In genomic region chr19:17966497-17967257, GRCh38 we compare ENCODE assay signal across 11 cellular contexts. TPM values are rescaled to one million over a fixed set of nuclear protein-coding genes. Genes with fewer than 3 reads are reported as not detected.
DNase-seq lines count a peak whose midpoint lies in the region; ATAC-seq, FAIRE-seq and TF ChIP-seq lines count a peak whose summit lies in the region.
"Had no signal": no experiment of that assay in that cellular context is flagged by ENCODE, and none has a peak within 500 bp of the region (broad histone marks: within the 10 kb centered on the region; RNA-seq: fewer than 3 reads in every experiment).

Gene KCNN1 (plus strand): TSS chr19:17967107. CDS start chr19:17973889, 6,782 bp downstream.

- ATAC-seq in HG03432 (IDR thresholded peaks at IDR 0.05; ENCODE audit: unreplicated experiment) (no peak), GM18907 (IDR thresholded peaks at IDR 0.05; ENCODE audit: unreplicated experiment) (no peak)
- ATAC-seq: mucosa of descending colon had no signal

- H2BK120ac ChIP-seq in H1 (replicated peaks; ENCODE audit: low read depth, low read length) = no peak within 1 kb of the TSS

- H3K27ac ChIP-seq in H1 (ENCODE audit: low read depth, low read length) (no peak within 1 kb of the TSS), osteoblast (ENCODE audit: low read depth, low read length) (no peak within 1 kb of the TSS)
- H3K27ac ChIP-seq: epithelial cell of prostate had no signal

- DNase-seq in DMS79 treated with DMSO at 0.1 percent for 48 hours (lab: John Stamatoyannopoulos, UW) = peak; percentile 5
- DNase-seq in DMS79 (lab: John Stamatoyannopoulos, UW) = no peak
- peak; percentile 72 for DNase-seq in HTR-8/SVneo (ENCODE audit: insufficient read length, low spot score)
- peak in 1 of 2 experiments; percentile 83 for DNase-seq in H1 (ENCODE audit: low read depth in 1 of 2, low spot score in 2 of 2)
- DNase-seq in osteoblast (ENCODE audit: insufficient read length, low spot score, missing footprints) = peak; percentile 93
- no peak for DNase-seq in HPDE6-E6E7 (ENCODE audit: extremely low spot score)
- DNase-seq: mucosa of descending colon had no signal

- no peaks in the 10 kb centered on the region for H3K79me2 ChIP-seq in H1 (ENCODE audit: control insufficient read depth in 1 of 2, insufficient read depth in 2 of 2, low read length in 2 of 2)
- no peaks in the 10 kb centered on the region for H3K79me2 ChIP-seq in osteoblast (ENCODE audit: insufficient read depth, low read length)

- TF ChIP-seq RAD21 in H1 (IDR thresholded peaks at IDR 0.05 in 1 of 2, conservative IDR thresholded peaks at IDR 0.05 in 1 of 2; ENCODE audit: low read depth in 2 of 2, low read length in 2 of 2) = no peak

- H2AK5ac ChIP-seq in H1 (ENCODE audit: low read depth, low read length) = no peak within 1 kb of the TSS

- H3K79me1 ChIP-seq in H1 (ENCODE audit: low read depth, low read length) = no peaks in the 10 kb centered on the region

- H3K14ac ChIP-seq in H1 (ENCODE audit: insufficient read length) = no peak within 1 kb of the TSS

- H3K4ac ChIP-seq in H1 (replicated peaks; ENCODE audit: insufficient read length, low read depth, low read length) = no peak within 1 kb of the TSS

- peak within 1 kb of the TSS; percentile 75 for H4K8ac ChIP-seq in H1 (ENCODE audit: extremely low read depth, insufficient read depth, low read length)

- no peak for TF ChIP-seq CTCF in H1 (IDR thresholded peaks at IDR 0.05; ENCODE audit: control extremely low read depth in 1 of 3, insufficient read depth in 1 of 3, low read depth in 1 of 3, low read length in 3 of 3)
- no peak for TF ChIP-seq CTCF in osteoblast (IDR thresholded peaks at IDR 0.05; ENCODE audit: extremely low read depth, low read depth, low read length)

- no peak for TF ChIP-seq POLR2A in H1 (IDR thresholded peaks at IDR 0.05; ENCODE audit: control extremely low read depth in 1 of 2, low read depth in 2 of 2, low read length in 2 of 2)

- H4K5ac ChIP-seq in H1 (ENCODE audit: insufficient read length, low read depth, low read length) = peak within 1 kb of the TSS; percentile 60

- H4K20me1 ChIP-seq in H1 (replicated peaks in 1 of 2; ENCODE audit: control insufficient read depth in 1 of 2, insufficient read depth in 2 of 2, low read length in 2 of 2) (peaks cover 0 to 2% of the 10 kb centered on the region in 2 experiments), osteoblast (ENCODE audit: insufficient read depth, low read length) (no peaks in the 10 kb centered on the region)

- peak within 1 kb of the TSS; percentile 38 for H3K18ac ChIP-seq in H1 (ENCODE audit: extremely low read depth, low read length)

- 47% methylated on average over 9 of the region's 60 CpGs; no CpG with 5 or more reads in 1 of the 2 experiments for WGBS in H1 (ENCODE audit: extremely low coverage in 1 of 2, insufficient coverage in 1 of 2, insufficient read length in 1 of 2, insufficient replicate concordance in 2 of 2, low coverage in 1 of 2, low lambda C conversion rate in 2 of 2, missing lambda C conversion rate in 1 of 2), 2 experiments

- no peak within 1 kb of the TSS for H2BK5ac ChIP-seq in H1 (ENCODE audit: low read depth, low read length)

- H3K36me3 ChIP-seq in H1 (ENCODE audit: control insufficient read depth in 2 of 4, insufficient read depth in 4 of 4, low read length in 3 of 4) (no peaks in the 10 kb centered on the region), osteoblast (ENCODE audit: insufficient read depth, low read length) (no peaks in the 10 kb centered on the region)

- H3K27me3 ChIP-seq in H1 (replicated peaks in 1 of 4; ENCODE audit: control insufficient read depth in 3 of 4, extremely low read depth in 1 of 4, insufficient read depth in 3 of 4, low read length in 3 of 4) (peaks cover 0 to 9% (median 3%) of the 10 kb centered on the region in 4 experiments; a peak in 3 of 7 replicates), osteoblast (ENCODE audit: insufficient read depth, low read length) (peaks cover 40% of the 10 kb centered on the region)

- 0 out of 2 replicates have a peak within 1 kb of the TSS, but pooled peaks have one; percentile 29 for H2BK15ac ChIP-seq in H1 (ENCODE audit: low read length)

- CTCF ChIA-PET in H1 (lab: Charles Lee; ENCODE audit: partially characterized antibody) = interaction anchor here (0.7 to 4.0 kb wide), 8 partner anchors 8 to 860 kb away, joined by 3 to 19 read pairs (median 8); partner anchors contain the start of gene CCDC124

- H3K4me2 ChIP-seq in H1 (ENCODE audit: insufficient read depth in 1 of 2, low read depth in 2 of 2, low read length in 2 of 2) = peak within 1 kb of the TSS; percentile 89 to 100
- H3K4me2 ChIP-seq in osteoblast (ENCODE audit: insufficient read depth, low read length) = no peak within 1 kb of the TSS

- H3K9me3 ChIP-seq in H1 (ENCODE audit: insufficient read depth in 2 of 2, low read depth in 1 of 2, low read length in 1 of 2) (no peaks in the 10 kb centered on the region), osteoblast (ENCODE audit: low read depth, low read length) (no peaks in the 10 kb centered on the region)
- H3K9me3 ChIP-seq: mucosa of descending colon had no signal

- peak within 1 kb of the TSS; percentile 55 to 87 (median 72) for H3K4me3 ChIP-seq in H1 (ENCODE audit: extremely low read depth in 1 of 4, insufficient read depth in 2 of 4, low read depth in 3 of 4, low read length in 4 of 4)
- no peak within 1 kb of the TSS for H3K4me3 ChIP-seq in osteoblast (ENCODE audit: insufficient read depth, low read length)
- H3K4me3 ChIP-seq: mucosa of descending colon had no signal

- no peak within 1 kb of the TSS for H4K91ac ChIP-seq in H1 (replicated peaks; ENCODE audit: insufficient read length, low read length)

- H2BK20ac ChIP-seq in H1 (ENCODE audit: low read length) = 0 out of 2 replicates have a peak within 1 kb of the TSS, but pooled peaks have one; percentile 32

- H2AFZ ChIP-seq in H1 (ENCODE audit: low read length) (peak within 1 kb of the TSS; percentile 33; the same call in 1 of the 2 replicates), osteoblast (ENCODE audit: low read length) (no peak within 1 kb of the TSS)

- no peak within 1 kb of the TSS for H3K56ac ChIP-seq in H1 (replicated peaks; ENCODE audit: insufficient read length, low read depth, low read length)

- peaks cover 3% of the 10 kb centered on the region for H3K23me2 ChIP-seq in H1 (ENCODE audit: low read depth, low read length)

- TF ChIP-seq EP300 in H1 (IDR thresholded peaks at IDR 0.05; ENCODE audit: borderline replicate concordance in 1 of 2, low read depth in 2 of 2, low read length in 2 of 2) = no peak

- peaks cover 4 to 18% (median 11%) of the 10 kb centered on the region in 4 experiments for H3K4me1 ChIP-seq in H1 (replicated peaks in 1 of 4; ENCODE audit: control insufficient read depth in 3 of 4, insufficient read depth in 4 of 4, low read length in 3 of 4)
- no peaks in the 10 kb centered on the region for H3K4me1 ChIP-seq in osteoblast (ENCODE audit: insufficient read depth, low read length)

- peak within 1 kb of the TSS; percentile 60; the same call in 1 of the 2 replicates for H2BK12ac ChIP-seq in H1 (ENCODE audit: low read depth, low read length)

- H3K9ac ChIP-seq in H1 (replicated peaks in 1 of 4; ENCODE audit: extremely low read depth in 1 of 4, low read depth in 3 of 4, low read length in 3 of 4) = peak within 1 kb of the TSS in 2 of 4 experiments; percentile 13 to 36; a peak in 2 of 7 replicates

- POLR2A ChIA-PET in H1 (lab: Charles Lee; ENCODE audit: partially characterized antibody) = interaction anchor here (0.5 to 6.8 kb wide), 13 partner anchors 9 to 1417 kb away, joined by 3 to 23 read pairs (median 4); partner anchors contain the start of genes CCDC124, FCHO1 and RPL18A

- no peak within 1 kb of the TSS for H3K23ac ChIP-seq in H1 (ENCODE audit: insufficient read length)

- FAIRE-seq in HTR-8/SVneo (lab: Jason Lieb, UNC) = no peak
- FAIRE-seq in H1 (lab: Jason Lieb, UNC) = no peak

TF ChIP-seq in H1, 55 proteins besides CTCF, POLR2A, EP300 and RAD21:
- TF ChIP-seq MAX (IDR thresholded peaks at IDR 0.05) (peak; percentile 55; the same call in 1 of the 2 replicates), BACH1 (IDR thresholded peaks at IDR 0.05; ENCODE audit: low read length) (no peak), JUND (IDR thresholded peaks at IDR 0.05; ENCODE audit: low read length) (no peak), ATF3 (IDR thresholded peaks at IDR 0.05; ENCODE audit: insufficient read depth, low read depth, low read length) (no peak), E2F6 (IDR thresholded peaks at IDR 0.05) (peak; percentile 45; the same call in 1 of the 2 replicates)

RNA-seq across cellular contexts. Expression of gene KCNN1, which starts in this region (rescaled TPM):
- total RNA-seq in H1 (2021; fragmentation: NEBNext Ultra II Directional; extraction: Animal tissue kit (Norgen Biotek cat#: 25700)) = 9.3 and 11.0 TPM in 2 replicates
- polyA plus RNA-seq in H1 (2011; rRNA removed) = 12.5 and 19.3 TPM in 2 replicates
- 13.7 TPM for polyA plus RNA-seq in H1 (2011; cell fraction: cytosol; rRNA removed)
- 21.8 TPM for polyA plus RNA-seq in H1 (2011; cell fraction: nucleus; rRNA removed)
- polyA plus RNA-seq in H1 (2012, experiment 1 of 2) = 4.1 to 10.5 TPM (median 8.4 TPM) in 4 replicates
- 5.8 TPM for polyA plus RNA-seq in H1 (2012, experiment 2 of 2)
- 6.0 TPM for polyA plus RNA-seq in H1 (2013, experiment 1 of 2)
- polyA plus RNA-seq in H1 (2013, experiment 2 of 2) = 5.9 TPM
- polyA minus RNA-seq in H1 (2011; rRNA and poly(A)+ RNA removed) = 6.7 and 7.7 TPM in 2 replicates
- 15.0 TPM for polyA minus RNA-seq in H1 (2011; cell fraction: cytosol; rRNA and poly(A)+ RNA removed)
- 14.4 TPM for polyA minus RNA-seq in H1 (2011; cell fraction: nucleus; rRNA and poly(A)+ RNA removed)
- total RNA-seq in osteoblast = under 0.01 TPM in 1 of 2 replicates, not detected in the other
- total RNA-seq: A172 had no signal

Comparison
In these comparisons a context has a peak if more than half of its experiments do, and no peak if none do; other contexts are left out.
1. RNA of gene KCNN1 (total RNA-seq): 9.3 to 11.0 TPM in H1; under 0.01 TPM in osteoblast; every median in the first group is over 10 times any median in the second.
2. DNase-seq: peak in DMS79 treated with DMSO at 0.1 percent for 48 hours (single experiment) and HTR-8/SVneo (single experiment); none in DMS79 (single experiment) and HPDE6-E6E7 (single experiment).
3. Peak in DNase-seq in osteoblast; RNA of the gene not detected or under 1 TPM.